In the genomic region with DNA sequence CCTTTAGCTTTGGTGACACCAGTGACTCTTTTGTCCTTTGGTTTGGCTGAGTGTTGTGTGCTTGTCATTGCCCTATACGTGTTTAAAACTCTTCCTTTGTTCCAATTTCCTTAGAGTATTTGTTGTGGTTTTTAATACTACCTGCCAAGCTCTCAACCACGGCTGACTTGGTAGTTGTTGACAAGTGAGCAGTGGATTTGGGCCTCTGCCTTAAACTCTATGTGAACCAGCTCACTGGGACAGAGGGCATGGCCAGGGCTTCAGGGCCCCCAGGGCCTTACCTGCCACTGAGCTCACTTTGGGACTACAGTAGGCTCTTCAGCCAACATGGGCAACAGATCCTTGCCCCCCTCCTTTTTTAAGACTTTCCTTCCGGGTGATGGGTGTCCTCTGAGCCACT, we compare ENCODE assay signal across 25 cellular contexts. TPM values are rescaled to one million over a fixed set of nuclear protein-coding genes. Genes with fewer than 3 reads are reported as not detected.
A peak's percentile ranks its signal among the peaks of the same experiment; 100 is the strongest.
DNase-seq lines count a peak whose midpoint lies in the region; ATAC-seq lines count a peak whose summit lies in the region.
"Had no signal": no experiment of that assay in that cellular context is flagged by ENCODE, and none has a peak within 500 bp of the region (broad histone marks: within the 10 kb centered on the region; RNA-seq: fewer than 3 reads in every experiment).

No MANE protein-coding gene starts in this region.

- intact Hi-C loops in activated CD4-positive, alpha-beta memory T cell treated with anti-CD3 and anti-CD28 coated beads for 36 hours (cut with micrococcal nuclease): loop anchor here (5.0 kb wide), 1 partner anchor 209 kb away; no protein-coding TSS in a partner anchor
- intact Hi-C loops in CD4-positive, alpha-beta memory T cell (cut with micrococcal nuclease): loop anchor here (1.0 to 5.0 kb wide), 5 partner anchors 10 to 209 kb away; no protein-coding TSS in a partner anchor

- H3K9me3 ChIP-seq in CD4-positive, alpha-beta memory T cell (ENCODE audit: control insufficient read depth in 1 of 2, low read length in 2 of 2): no peaks in the 10 kb centered on the region
- no peaks in the 10 kb centered on the region for H3K9me3 ChIP-seq in muscle layer of duodenum (ENCODE audit: control insufficient read depth in 1 of 2, low read length in 2 of 2)

- CTCF ChIA-PET in activated CD4-positive, alpha-beta memory T cell treated with anti-CD3 and anti-CD28 coated beads for 36 hours (lab: Charles Lee): interaction anchor here (0.7 to 1.9 kb wide), 3 partner anchors 9 to 116 kb away, joined by 4 to 11 read pairs (median 5); no protein-coding TSS in a partner anchor
- CTCF ChIA-PET in activated CD4-positive, alpha-beta memory T cell treated with anti-CD3 and anti-CD28 coated beads, Interleukin-2, amount 10 ng/mL, durations not matched to agents 7 days and 5 days (lab: Charles Lee): interaction anchor here (0.6 to 2.5 kb wide), 2 partner anchors 15 to 371 kb away, joined by 3 to 8 read pairs; no protein-coding TSS in a partner anchor
- CTCF ChIA-PET in CD4-positive, alpha-beta memory T cell (lab: Charles Lee; ENCODE audit: partially characterized antibody): interaction anchor here (0.5 to 2.5 kb wide), 8 partner anchors 11 to 206 kb away, joined by 3 to 32 read pairs (median 4); no protein-coding TSS in a partner anchor

- H3K9me3 Mint-ChIP-seq in activated CD4-positive, alpha-beta memory T cell treated with anti-CD3 and anti-CD28 coated beads for 36 hours: no peaks in the 10 kb centered on the region
- H3K9me3 Mint-ChIP-seq in activated CD4-positive, alpha-beta memory T cell treated with anti-CD3 and anti-CD28 coated beads, Interleukin-2, amount 10 ng/mL, durations not matched to agents 7 days and 5 days: no peaks in the 10 kb centered on the region
- no peaks in the 10 kb centered on the region for H3K9me3 Mint-ChIP-seq in CD4-positive, alpha-beta memory T cell
- H3K9me3 Mint-ChIP-seq in activated T-helper 17 cell treated with anti-CD3 and anti-CD28 coated beads, Interleukin-2, amount 50 U/mL, for 72 hours: no peaks in the 10 kb centered on the region
- H3K9me3 Mint-ChIP-seq: activated naive CD4-positive, alpha-beta T cell treated with anti-CD3 and anti-CD28 coated beads, Interleukin-2, amount 50 U/mL, for 24 hours; HFFc6; memory B cell; neural crest cell; T-helper 1 cell treated with Interleukin-12 subunit alpha and Interleukin-12 subunit beta and Interleukin-4 antibody, amounts not matched to agents 30 μg/mL and 1 μg/mL, for 36 hours had no signal

- H3K4me1 Mint-ChIP-seq in activated CD4-positive, alpha-beta memory T cell treated with anti-CD3 and anti-CD28 coated beads for 36 hours (ENCODE audit: low read depth): peaks cover 20% of the 10 kb centered on the region
- peaks cover 8% of the 10 kb centered on the region for H3K4me1 Mint-ChIP-seq in activated CD4-positive, alpha-beta memory T cell treated with anti-CD3 and anti-CD28 coated beads, Interleukin-2, amount 10 ng/mL, durations not matched to agents 7 days and 5 days
- H3K4me1 Mint-ChIP-seq in CD4-positive, alpha-beta memory T cell: peaks cover 19 to 43% (median 27%) of the 10 kb centered on the region in 4 donors
- peaks cover 9% of the 10 kb centered on the region for H3K4me1 Mint-ChIP-seq in activated T-helper 17 cell treated with anti-CD3 and anti-CD28 coated beads, Interleukin-2, amount 50 U/mL, for 72 hours
- H3K4me1 Mint-ChIP-seq: memory B cell, neural crest cell had no signal

- no peaks in the 10 kb centered on the region for H3K36me3 Mint-ChIP-seq in activated CD4-positive, alpha-beta memory T cell treated with anti-CD3 and anti-CD28 coated beads for 36 hours
- no peaks in the 10 kb centered on the region for H3K36me3 Mint-ChIP-seq in activated CD4-positive, alpha-beta memory T cell treated with anti-CD3 and anti-CD28 coated beads, Interleukin-2, amount 10 ng/mL, durations not matched to agents 7 days and 5 days (ENCODE audit: low read depth)
- no peaks in the 10 kb centered on the region for H3K36me3 Mint-ChIP-seq in CD4-positive, alpha-beta memory T cell
- H3K36me3 Mint-ChIP-seq in activated T-helper 17 cell treated with anti-CD3 and anti-CD28 coated beads, Interleukin-2, amount 50 U/mL, for 72 hours (ENCODE audit: low read depth): no peaks in the 10 kb centered on the region
- H3K36me3 Mint-ChIP-seq: activated naive CD4-positive, alpha-beta T cell treated with anti-CD3 and anti-CD28 coated beads, Interleukin-2, amount 50 U/mL, for 24 hours; CD4-positive, CD25-positive, alpha-beta regulatory T cell; memory B cell had no signal

- no peak overlapping the region for H3K27ac ChIP-seq in CD4-positive, alpha-beta memory T cell (ENCODE audit: low read depth, low read length)
- H3K27ac ChIP-seq in muscle layer of duodenum (ENCODE audit: low read length): peak overlapping the region; percentile 29
- H3K27ac ChIP-seq: parathyroid adenoma had no signal

- H3K4me3 Mint-ChIP-seq in activated CD4-positive, alpha-beta memory T cell treated with anti-CD3 and anti-CD28 coated beads for 36 hours: no peak overlapping the region
- no peak overlapping the region for H3K4me3 Mint-ChIP-seq in activated CD4-positive, alpha-beta memory T cell treated with anti-CD3 and anti-CD28 coated beads, Interleukin-2, amount 10 ng/mL, durations not matched to agents 7 days and 5 days
- peak overlapping the region in 7 of 8 donors; percentile 23 to 78 (median 61) for H3K4me3 Mint-ChIP-seq in CD4-positive, alpha-beta memory T cell
- H3K4me3 Mint-ChIP-seq in activated T-helper 17 cell treated with anti-CD3 and anti-CD28 coated beads, Interleukin-2, amount 50 U/mL, for 72 hours: peak overlapping the region; percentile 28
- H3K4me3 Mint-ChIP-seq: activated naive CD4-positive, alpha-beta T cell treated with anti-CD3 and anti-CD28 coated beads, Interleukin-2, amount 50 U/mL, for 24 hours; HFFc6; memory B cell; neural crest cell; T-helper 1 cell treated with Interleukin-12 subunit alpha and Interleukin-12 subunit beta and Interleukin-4 antibody, amounts not matched to agents 30 μg/mL and 1 μg/mL, for 36 hours had no signal

- H3K4me1 ChIP-seq in CD4-positive, alpha-beta memory T cell (ENCODE audit: insufficient read depth, low read length): peaks cover 24% of the 10 kb centered on the region
- H3K4me1 ChIP-seq in muscle layer of duodenum (ENCODE audit: control insufficient read depth in 1 of 2, insufficient read depth in 2 of 2, low read length in 2 of 2): no peaks in the 10 kb centered on the region
- H3K4me1 ChIP-seq: parathyroid adenoma had no signal

- peak; percentile 19 for ATAC-seq in activated T-helper 17 cell treated with anti-CD3 and anti-CD28 coated beads, Interleukin-2, amount 50 U/mL, for 72 hours (replicated peaks)

- no peak overlapping the region for H3K4me3 ChIP-seq in CD4-positive, alpha-beta memory T cell (ENCODE audit: low read length in 2 of 2)
- no peak overlapping the region for H3K4me3 ChIP-seq in muscle layer of duodenum (ENCODE audit: low read depth in 1 of 2, low read length in 2 of 2)
- H3K4me3 ChIP-seq: GM12878 had no signal

- H3K27me3 ChIP-seq in CD4-positive, alpha-beta memory T cell (ENCODE audit: insufficient read depth, low read length): no peaks in the 10 kb centered on the region
- H3K27me3 ChIP-seq in muscle layer of duodenum (ENCODE audit: low read depth, low read length): no peaks in the 10 kb centered on the region

- no peak for DNase-seq in activated CD4-positive, alpha-beta memory T cell treated with anti-CD3 and anti-CD28 coated beads for 36 hours
- no peak for DNase-seq in activated CD4-positive, alpha-beta memory T cell treated with anti-CD3 and anti-CD28 coated beads, Interleukin-2, amount 10 ng/mL, durations not matched to agents 7 days and 5 days
- peak in 4 of 5 donors; percentile 17 to 35 (median 28) for DNase-seq in CD4-positive, alpha-beta memory T cell
- no peak for DNase-seq in T1000 (lab: John Stamatoyannopoulos, UW)
- DNase-seq in NCI-H187 treated with DMSO at 0.1 percent for 48 hours (lab: John Stamatoyannopoulos, UW): no peak
- DNase-seq in T-helper 1 cell: no peak
- DNase-seq: aorta, DMS 273 treated with DMSO at 0.1 percent for 48 hours, foreskin melanocyte, GOT3, HFFc6, kidney glomerular epithelial cell, NCI-H1092 treated with DMSO at 0.1 percent for 48 hours, NCI-H510A treated with DMSO at 0.1 percent for 48 hours, retina had no signal

- no peaks in the 10 kb centered on the region for H3K36me3 ChIP-seq in CD4-positive, alpha-beta memory T cell (ENCODE audit: insufficient read depth, low read length)
- H3K36me3 ChIP-seq in muscle layer of duodenum (ENCODE audit: control insufficient read depth in 1 of 2, insufficient read depth in 2 of 2, low read length in 2 of 2): no peaks in the 10 kb centered on the region

- POLR2A ChIA-PET in activated CD4-positive, alpha-beta memory T cell treated with anti-CD3 and anti-CD28 coated beads for 36 hours (lab: Charles Lee): no interaction called here
- POLR2A ChIA-PET in activated CD4-positive, alpha-beta memory T cell treated with anti-CD3 and anti-CD28 coated beads, Interleukin-2, amount 10 ng/mL, durations not matched to agents 7 days and 5 days (lab: Charles Lee): interaction anchor here (1.3 kb wide), 1 partner anchor 13 kb away, joined by 3 read pairs; no protein-coding TSS in a partner anchor
- POLR2A ChIA-PET in CD4-positive, alpha-beta memory T cell (lab: Charles Lee; ENCODE audit: partially characterized antibody): interaction anchor here (0.7 to 1.4 kb wide), 7 partner anchors 10 to 192 kb away, joined by 3 to 13 read pairs (median 3); a partner anchor contains a TSS

- peak overlapping the region; percentile 36 for H3K27ac Mint-ChIP-seq in activated CD4-positive, alpha-beta memory T cell treated with anti-CD3 and anti-CD28 coated beads for 36 hours
- H3K27ac Mint-ChIP-seq in activated CD4-positive, alpha-beta memory T cell treated with anti-CD3 and anti-CD28 coated beads, Interleukin-2, amount 10 ng/mL, durations not matched to agents 7 days and 5 days: no peak overlapping the region
- H3K27ac Mint-ChIP-seq in CD4-positive, alpha-beta memory T cell: peak overlapping the region; percentile 62 to 90 (median 83)
- H3K27ac Mint-ChIP-seq in activated T-helper 17 cell treated with anti-CD3 and anti-CD28 coated beads, Interleukin-2, amount 50 U/mL, for 72 hours: peak overlapping the region; percentile 78
- H3K27ac Mint-ChIP-seq: HFFc6; memory B cell; T-helper 1 cell treated with Interleukin-12 subunit alpha and Interleukin-12 subunit beta and Interleukin-4 antibody, amounts not matched to agents 30 μg/mL and 1 μg/mL, for 36 hours had no signal

- no peaks in the 10 kb centered on the region for H3K27me3 Mint-ChIP-seq in activated CD4-positive, alpha-beta memory T cell treated with anti-CD3 and anti-CD28 coated beads for 36 hours
- H3K27me3 Mint-ChIP-seq in activated CD4-positive, alpha-beta memory T cell treated with anti-CD3 and anti-CD28 coated beads, Interleukin-2, amount 10 ng/mL, durations not matched to agents 7 days and 5 days: no peaks in the 10 kb centered on the region
- no peaks in the 10 kb centered on the region for H3K27me3 Mint-ChIP-seq in CD4-positive, alpha-beta memory T cell
- H3K27me3 Mint-ChIP-seq in activated T-helper 17 cell treated with anti-CD3 and anti-CD28 coated beads, Interleukin-2, amount 50 U/mL, for 72 hours: no peaks in the 10 kb centered on the region
- H3K27me3 Mint-ChIP-seq: activated naive CD4-positive, alpha-beta T cell treated with anti-CD3 and anti-CD28 coated beads, Interleukin-2, amount 50 U/mL, for 24 hours had no signal

RNA-seq across cellular contexts. Expression of a gene that starts 9.6 kb away (rescaled TPM):
- total RNA-seq in activated CD4-positive, alpha-beta memory T cell treated with anti-CD3 and anti-CD28 coated beads for 36 hours: not detected
- total RNA-seq in activated CD4-positive, alpha-beta memory T cell treated with anti-CD3 and anti-CD28 coated beads, Interleukin-2, amount 10 ng/mL, durations not matched to agents 7 days and 5 days: under 1 TPM in 1 of 2 experiments, not detected in 1; 0.05 TPM
- not detected for total RNA-seq in CD4-positive, alpha-beta memory T cell
- polyA plus RNA-seq in CD4-positive, alpha-beta memory T cell: not detected
- total RNA-seq in activated T-helper 17 cell treated with anti-CD3 and anti-CD28 coated beads, Interleukin-2, amount 50 U/mL, for 72 hours: not detected
- total RNA-seq: CD4-positive, CD25-positive, alpha-beta regulatory T cell; dermis blood vessel endothelial cell; neural crest cell had no signal
- polyA plus RNA-seq: CD4-positive, CD25-positive, alpha-beta regulatory T cell had no signal

Comparison
In these comparisons a context has a peak if more than half of its experiments do, and no peak if none do; other contexts are left out.
1. DNase-seq: peak in CD4-positive, alpha-beta memory T cell (4 of 5); none in activated CD4-positive, alpha-beta memory T cell treated with anti-CD3 and anti-CD28 coated beads for 36 hours (single experiment), activated CD4-positive, alpha-beta memory T cell treated with anti-CD3 and anti-CD28 coated beads, Interleukin-2, amount 10 ng/mL, durations not matched to agents 7 days and 5 days (single experiment), T1000 (single experiment), NCI-H187 treated with DMSO at 0.1 percent for 48 hours (single experiment) and T-helper 1 cell (0 of 5).
2. H3K4me3 Mint-ChIP-seq: peak in CD4-positive, alpha-beta memory T cell (7 of 8) and activated T-helper 17 cell treated with anti-CD3 and anti-CD28 coated beads, Interleukin-2, amount 50 U/mL, for 72 hours (single experiment); none in activated CD4-positive, alpha-beta memory T cell treated with anti-CD3 and anti-CD28 coated beads for 36 hours (single experiment) and activated CD4-positive, alpha-beta memory T cell treated with anti-CD3 and anti-CD28 coated beads, Interleukin-2, amount 10 ng/mL, durations not matched to agents 7 days and 5 days (single experiment).